In genomic region chr3:112463250-112463649, GRCh38 we compare ENCODE assay signal across 13 cellular contexts. TPM values are rescaled to one million over a fixed set of nuclear protein-coding genes. Genes with fewer than 3 reads are reported as not detected.
DNase-seq lines count a peak whose midpoint lies in the region; ATAC-seq and TF ChIP-seq lines count a peak whose summit lies in the region.
"Had no signal": no experiment of that assay in that cellular context is flagged by ENCODE, and none has a peak within 500 bp of the region (broad histone marks: within the 10 kb centered on the region; RNA-seq: fewer than 3 reads in every experiment).

No MANE protein-coding gene starts in this region.

- ATAC-seq in GM18909 (IDR thresholded peaks at IDR 0.05; ENCODE audit: poor library complexity, unreplicated experiment) (peak; percentile 53), HG03039 (IDR thresholded peaks at IDR 0.05; ENCODE audit: unreplicated experiment) (peak; percentile 30), omental fat pad (ENCODE audit: low FRiP score) (no peak)
- peak; percentile 75 for ATAC-seq in activated T-helper 17 cell treated with anti-CD3 and anti-CD28 coated beads, Interleukin-2, amount 50 U/mL, for 72 hours (replicated peaks)

- peak overlapping the region; percentile 2 to 83 (median 62) for H3K4me3 Mint-ChIP-seq in CD4-positive, alpha-beta memory T cell
- H3K4me3 Mint-ChIP-seq in activated T-helper 17 cell treated with anti-CD3 and anti-CD28 coated beads, Interleukin-2, amount 50 U/mL, for 72 hours = peak overlapping the region; percentile 26
- no peak overlapping the region for H3K4me3 Mint-ChIP-seq in Calu3 (ENCODE audit: low read depth, unreplicated experiment)
- H3K4me3 Mint-ChIP-seq: mesothelial cell of epicardium had no signal

- intact Hi-C loops in CD4-positive, alpha-beta memory T cell (cut with micrococcal nuclease) = no loop called here
- intact Hi-C loops in Calu3 (cut with micrococcal nuclease; ENCODE audit: unreplicated experiment) = no loop called here

- H3K9me3 Mint-ChIP-seq in CD4-positive, alpha-beta memory T cell = peaks cover 0 to 2% (median 0%) of the 10 kb centered on the region in 8 donors
- no peaks in the 10 kb centered on the region for H3K9me3 Mint-ChIP-seq in activated T-helper 17 cell treated with anti-CD3 and anti-CD28 coated beads, Interleukin-2, amount 50 U/mL, for 72 hours
- no peaks in the 10 kb centered on the region for H3K9me3 Mint-ChIP-seq in Calu3 (ENCODE audit: low read depth, unreplicated experiment)

- peak in 1 of 5 donors; percentile 16 for DNase-seq in CD4-positive, alpha-beta memory T cell
- DNase-seq in omental fat pad (ENCODE audit: low spot score) = no peak
- DNase-seq in G401 (ENCODE audit: low spot score) = no peak
- no peak for DNase-seq in Calu3
- DNase-seq in SJCRH30 = no peak
- DNase-seq: MG63, NCI-H748 treated with DMSO at 0.1 percent for 48 hours had no signal

- peaks cover 58 to 88% (median 74%) of the 10 kb centered on the region in 4 donors for H3K4me1 Mint-ChIP-seq in CD4-positive, alpha-beta memory T cell
- H3K4me1 Mint-ChIP-seq in activated T-helper 17 cell treated with anti-CD3 and anti-CD28 coated beads, Interleukin-2, amount 50 U/mL, for 72 hours = peaks cover 52% of the 10 kb centered on the region
- peaks cover 8% of the 10 kb centered on the region for H3K4me1 Mint-ChIP-seq in Calu3 (ENCODE audit: low read depth, unreplicated experiment)
- H3K4me1 Mint-ChIP-seq: mesothelial cell of epicardium had no signal

- H3K27ac ChIP-seq in CD4-positive, alpha-beta memory T cell (ENCODE audit: low read depth, low read length) = no peak overlapping the region
- H3K27ac ChIP-seq in SJCRH30 = no peak overlapping the region
- H3K27ac ChIP-seq: C4-2B had no signal

- H3K27me3 Mint-ChIP-seq in CD4-positive, alpha-beta memory T cell = no peaks in the 10 kb centered on the region
- no peaks in the 10 kb centered on the region for H3K27me3 Mint-ChIP-seq in activated T-helper 17 cell treated with anti-CD3 and anti-CD28 coated beads, Interleukin-2, amount 50 U/mL, for 72 hours
- no peaks in the 10 kb centered on the region for H3K27me3 Mint-ChIP-seq in Calu3 (ENCODE audit: unreplicated experiment)

- BruUV-seq in Calu3 (replicated peaks; lab: Mats Ljungman, UMichigan) = no TSS peak

- POLR2A ChIA-PET in CD4-positive, alpha-beta memory T cell (lab: Charles Lee; ENCODE audit: partially characterized antibody) = interaction anchor here (1.9 to 2.6 kb wide), 3 partner anchors 36 to 99 kb away, joined by 5 to 17 read pairs (median 6); partner anchors contain the start of genes ATG3, BTLA and SLC35A5

- peak overlapping the region; percentile 14 to 87 (median 76) for H3K27ac Mint-ChIP-seq in CD4-positive, alpha-beta memory T cell
- H3K27ac Mint-ChIP-seq in activated T-helper 17 cell treated with anti-CD3 and anti-CD28 coated beads, Interleukin-2, amount 50 U/mL, for 72 hours = no peak overlapping the region
- H3K27ac Mint-ChIP-seq in Calu3 (ENCODE audit: unreplicated experiment) = no peak overlapping the region
- H3K27ac Mint-ChIP-seq: mesothelial cell of epicardium had no signal

- TF ChIP-seq CTCF in omental fat pad (IDR thresholded peaks at IDR 0.05) (no peak), Calu3 (IDR thresholded peaks at IDR 0.05; ENCODE audit: unreplicated experiment) (no peak)

- in situ Hi-C loops in G401 (cut with HindIII; ENCODE audit: low sequenced_read_pairs) = no loop called here

- peaks cover 17 to 21% of the 10 kb centered on the region in 2 donors for H3K36me3 Mint-ChIP-seq in CD4-positive, alpha-beta memory T cell
- H3K36me3 Mint-ChIP-seq in activated T-helper 17 cell treated with anti-CD3 and anti-CD28 coated beads, Interleukin-2, amount 50 U/mL, for 72 hours (ENCODE audit: low read depth) = peaks cover 17% of the 10 kb centered on the region
- no peaks in the 10 kb centered on the region for H3K36me3 Mint-ChIP-seq in Calu3 (ENCODE audit: insufficient read depth, unreplicated experiment)
- H3K36me3 Mint-ChIP-seq: mesothelial cell of epicardium had no signal

- peaks cover 81% of the 10 kb centered on the region for H3K4me1 ChIP-seq in CD4-positive, alpha-beta memory T cell (ENCODE audit: insufficient read depth, low read length)
- no peaks in the 10 kb centered on the region for H3K4me1 ChIP-seq in SJCRH30

- H3K4me3 ChIP-seq in CD4-positive, alpha-beta memory T cell (ENCODE audit: low read length in 2 of 2) = no peak overlapping the region
- no peak overlapping the region for H3K4me3 ChIP-seq in SJCRH30
- H3K4me3 ChIP-seq: MG63 had no signal

- no peaks in the 10 kb centered on the region for H3K36me3 ChIP-seq in CD4-positive, alpha-beta memory T cell (ENCODE audit: insufficient read depth, low read length)
- no peaks in the 10 kb centered on the region for H3K36me3 ChIP-seq in SJCRH30
- H3K36me3 ChIP-seq: MG63 had no signal

- no peaks in the 10 kb centered on the region for H3K9me3 ChIP-seq in CD4-positive, alpha-beta memory T cell (ENCODE audit: control insufficient read depth in 1 of 2, low read length in 2 of 2)
- H3K9me3 ChIP-seq in SJCRH30 (replicated peaks) = no peaks in the 10 kb centered on the region
- H3K9me3 ChIP-seq: MG63 had no signal

- CTCF ChIA-PET in CD4-positive, alpha-beta memory T cell (lab: Charles Lee; ENCODE audit: partially characterized antibody) = interaction anchor here (1.3 to 1.5 kb wide), 2 partner anchors 26 to 38 kb away, joined by 4 to 6 read pairs; no protein-coding TSS in a partner anchor
- CTCF ChIA-PET in Calu3 (lab: Charles Lee) = no interaction called here

- H3K27me3 ChIP-seq in CD4-positive, alpha-beta memory T cell (ENCODE audit: insufficient read depth, low read length) = no peaks in the 10 kb centered on the region
- no peaks in the 10 kb centered on the region for H3K27me3 ChIP-seq in SJCRH30

RNA-seq across cellular contexts. Expression of gene BTLA, which starts 36.0 kb away (rescaled TPM):
- total RNA-seq in CD4-positive, alpha-beta memory T cell = 10 to 100 TPM; 22.9 to 24.9 TPM
- 10 to 100 TPM; 17.5 to 18.6 TPM for polyA plus RNA-seq in CD4-positive, alpha-beta memory T cell
- total RNA-seq in activated T-helper 17 cell treated with anti-CD3 and anti-CD28 coated beads, Interleukin-2, amount 50 U/mL, for 72 hours = 10 to 100 TPM; 10.4 to 14.2 TPM
- total RNA-seq in omental fat pad = 1 to 10 TPM in 2 of 4 donors, under 1 TPM in 2; 0.32 to 1.7 (median 0.73) TPM
- not detected in 2 replicates for total RNA-seq in G401 (2014; rRNA removed; shearing (Covaris generic))
- total RNA-seq in Calu3 (2022) = not detected in 2 replicates
- not detected in 2 replicates for total RNA-seq in SJCRH30 (2014; rRNA removed; shearing (Covaris generic))
- total RNA-seq: glomerular endothelial cell, mesothelial cell of epicardium had no signal

Comparison
In these comparisons a context has a peak if more than half of its experiments do, and no peak if none do; other contexts are left out.
1. H3K27ac Mint-ChIP-seq: peak in CD4-positive, alpha-beta memory T cell (7 of 7); none in activated T-helper 17 cell treated with anti-CD3 and anti-CD28 coated beads, Interleukin-2, amount 50 U/mL, for 72 hours (single experiment) and Calu3 (single experiment).
2. RNA of gene BTLA, which starts 36.0 kb away (total RNA-seq): 22.9 to 24.9 TPM in CD4-positive, alpha-beta memory T cell and 10.4 to 14.2 TPM in activated T-helper 17 cell treated with anti-CD3 and anti-CD28 coated beads, Interleukin-2, amount 50 U/mL, for 72 hours; 0.32 to 1.7 TPM in omental fat pad, not detected in SJCRH30, not detected in G401 and not detected in Calu3; every median in the first group is over 4 times any median in the second.